8 cellular contexts compared by ENCODE assay signal in the genomic region with DNA sequence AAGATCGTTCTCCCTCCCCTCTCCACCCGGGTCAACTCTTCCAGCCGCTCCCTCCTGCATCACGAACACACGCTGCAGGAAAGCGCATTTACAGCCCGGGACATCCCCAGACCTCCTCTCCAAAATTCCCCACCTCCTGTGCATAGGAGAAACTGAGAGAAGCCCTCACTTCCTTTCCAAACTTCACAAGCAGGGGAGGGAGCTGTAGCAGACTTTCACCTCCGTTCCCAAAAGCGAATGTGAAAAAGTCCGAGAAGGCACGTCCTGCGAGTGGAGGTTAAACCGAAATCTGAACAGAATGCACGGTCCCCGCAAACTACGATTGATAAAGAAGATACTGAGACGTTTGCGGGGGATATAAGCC. TPM values are rescaled to one million over a fixed set of nuclear protein-coding genes. Genes with fewer than 3 reads are reported as not detected.
DNase-seq lines count a peak whose midpoint lies in the region; ATAC-seq and TF ChIP-seq lines count a peak whose summit lies in the region.

No MANE protein-coding gene starts in this region.

- no peaks in the 10 kb centered on the region for H3K27me3 ChIP-seq in Peyer's patch
- peaks cover 0 to 8% (median 0%) of the 10 kb centered on the region in 5 donors for H3K27me3 ChIP-seq in subcutaneous abdominal adipose tissue (ENCODE audit: control insufficient read depth in 5 of 5, insufficient read depth in 4 of 5, low read length in 5 of 5)

- TF ChIP-seq POLR2A in Peyer's patch (IDR thresholded peaks at IDR 0.05): no peak

- H3K27ac ChIP-seq in Peyer's patch (peak overlapping the region in 3 of 4 donors; percentile 7 to 34 (median 8)), subcutaneous abdominal adipose tissue (ENCODE audit: low read depth, low read length) (peak overlapping the region; percentile 18)

- peaks cover 0 to 7% (median 3%) of the 10 kb centered on the region in 4 donors for H3K4me1 ChIP-seq in Peyer's patch
- peaks cover 0 to 21% (median 16%) of the 10 kb centered on the region in 5 donors for H3K4me1 ChIP-seq in subcutaneous abdominal adipose tissue (ENCODE audit: control insufficient read depth in 5 of 5, insufficient read depth in 5 of 5, low read length in 5 of 5)

- no peaks in the 10 kb centered on the region for H3K9me3 ChIP-seq in Peyer's patch
- H3K9me3 ChIP-seq in subcutaneous abdominal adipose tissue (ENCODE audit: control insufficient read depth in 5 of 5, low read length in 5 of 5): no peaks in the 10 kb centered on the region

- peak; percentile 47 for ATAC-seq in HG02610 (IDR thresholded peaks at IDR 0.05; ENCODE audit: unreplicated experiment)
- no peak for ATAC-seq in GM18861 (IDR thresholded peaks at IDR 0.05; ENCODE audit: unreplicated experiment)

- peak overlapping the region; percentile 24 to 58 (median 52) for H3K4me3 ChIP-seq in Peyer's patch
- H3K4me3 ChIP-seq in subcutaneous abdominal adipose tissue (ENCODE audit: low read depth in 1 of 5, low read length in 5 of 5): peak overlapping the region; percentile 79 to 95 (median 91)

- no peaks in the 10 kb centered on the region for H3K36me3 ChIP-seq in Peyer's patch
- no peaks in the 10 kb centered on the region for H3K36me3 ChIP-seq in subcutaneous abdominal adipose tissue (ENCODE audit: control insufficient read depth in 5 of 5, insufficient read depth in 5 of 5, low read length in 5 of 5)

- no peak for TF ChIP-seq CTCF in Peyer's patch (IDR thresholded peaks at IDR 0.05)

- H3K9ac ChIP-seq in subcutaneous abdominal adipose tissue (ENCODE audit: low read length in 5 of 5): peak overlapping the region in 4 of 5 donors; percentile 40 to 73 (median 65)

- DNase-seq in GM03348 (ENCODE audit: low spot score) (peak; percentile 56), Peyer's patch (no peak), dermis microvascular lymphatic vessel endothelial cell (ENCODE audit: low read depth in 2 of 2) (peak; percentile 68 to 72), medulla oblongata (ENCODE audit: extremely low spot score) (peak; percentile 33), RKO (ENCODE audit: low spot score) (no peak)

RNA-seq across cellular contexts. Expression of a gene that starts 0.5 kb away (rescaled TPM):
- total RNA-seq in Peyer's patch (10 to 100 TPM in 3 of 4 donors, 1 to 10 TPM in 1; 3.9 to 36.3 (median 13.7) TPM), dermis microvascular lymphatic vessel endothelial cell (97.5 and 186 TPM in 2 replicates)

Comparison
In these comparisons a context has a peak if more than half of its experiments do, and no peak if none do; other contexts are left out.
1. DNase-seq: peak in GM03348 (single experiment), dermis microvascular lymphatic vessel endothelial cell (2 of 2) and medulla oblongata (single experiment); none in Peyer's patch (0 of 3) and RKO (single experiment).